8 cellular contexts compared by ENCODE assay signal in genomic region chr3:194632211-194632982, GRCh38. TPM values are rescaled to one million over a fixed set of nuclear protein-coding genes. Genes with fewer than 3 reads are reported as not detected.
DNase-seq lines count a peak whose midpoint lies in the region; ATAC-seq lines count a peak whose summit lies in the region.

No MANE protein-coding gene starts in this region.

- peak overlapping the region; percentile 69 for H3K27ac ChIP-seq in right cardiac atrium (ENCODE audit: low read length)

- peaks cover 12% of the 10 kb centered on the region for H3K4me1 Mint-ChIP-seq in activated naive CD8-positive, alpha-beta T cell treated with anti-CD3 and anti-CD28 coated beads for 36 hours

- H3K27me3 ChIP-seq in right cardiac atrium (ENCODE audit: control insufficient read depth, insufficient read depth) = no peaks in the 10 kb centered on the region
- H3K27me3 ChIP-seq in skeletal muscle satellite cell (ENCODE audit: control insufficient read depth, insufficient read depth, low read length) = no peaks in the 10 kb centered on the region

- H3K4me3 ChIP-seq in right cardiac atrium (ENCODE audit: low read length) (peak overlapping the region; percentile 64), skeletal muscle satellite cell (ENCODE audit: low read length) (peak overlapping the region; percentile 89)

- DNase-seq in DMS53 (lab: John Stamatoyannopoulos, UW) (peak; percentile 65), DMS53 treated with DMSO at 0.1 percent for 48 hours (lab: John Stamatoyannopoulos, UW; ENCODE audit: unreplicated experiment) (no peak), HuH-7.5 (ENCODE audit: low spot score) (peak; percentile 49), right cardiac atrium (peak; percentile 65 to 77 (median 72)), cerebellar nuclear complex (lab: John Stamatoyannopoulos, UW) (no peak)
- DNase-seq in activated naive CD8-positive, alpha-beta T cell treated with anti-CD3 and anti-CD28 coated beads for 36 hours = peak; percentile 10
- DNase-seq in activated CD4-positive, CD25-positive, alpha-beta regulatory T cell treated with anti-CD3 and anti-CD28 coated beads, Interleukin-2, amount 50 U/mL, for 72 hours = no peak

- H3K9me3 ChIP-seq in right cardiac atrium (ENCODE audit: control insufficient read depth, low read length) (no peaks in the 10 kb centered on the region), skeletal muscle satellite cell (replicated peaks; ENCODE audit: low read length) (no peaks in the 10 kb centered on the region)

- H3K9me3 Mint-ChIP-seq in activated naive CD8-positive, alpha-beta T cell treated with anti-CD3 and anti-CD28 coated beads for 36 hours = no peaks in the 10 kb centered on the region

- peaks cover 5% of the 10 kb centered on the region for H3K4me1 ChIP-seq in right cardiac atrium (ENCODE audit: control insufficient read depth, insufficient read depth, low read length)
- peaks cover 16% of the 10 kb centered on the region for H3K4me1 ChIP-seq in skeletal muscle satellite cell (ENCODE audit: control insufficient read depth, insufficient read depth, low read length)

- H3K4me2 ChIP-seq in skeletal muscle satellite cell (ENCODE audit: low read length) = peak overlapping the region; percentile 97

- H3K4me3 Mint-ChIP-seq in activated naive CD8-positive, alpha-beta T cell treated with anti-CD3 and anti-CD28 coated beads for 36 hours = peak overlapping the region; percentile 84

- peak; percentile 29 to 63 for ATAC-seq in right cardiac atrium

- H3K36me3 ChIP-seq in skeletal muscle satellite cell (ENCODE audit: insufficient read depth, low read length) = peaks cover 33% of the 10 kb centered on the region

- no peaks in the 10 kb centered on the region for H3K27me3 Mint-ChIP-seq in activated naive CD8-positive, alpha-beta T cell treated with anti-CD3 and anti-CD28 coated beads for 36 hours

- intact Hi-C loops in right cardiac atrium (cut with DNase I) = no loop called here

- H3K9ac ChIP-seq in skeletal muscle satellite cell (ENCODE audit: low read depth, low read length) = peak overlapping the region; percentile 82

- H3K27ac Mint-ChIP-seq in activated naive CD8-positive, alpha-beta T cell treated with anti-CD3 and anti-CD28 coated beads for 36 hours = no peak overlapping the region

- H3K36me3 Mint-ChIP-seq in activated naive CD8-positive, alpha-beta T cell treated with anti-CD3 and anti-CD28 coated beads for 36 hours = no peaks in the 10 kb centered on the region

- WGBS in right cardiac atrium = 43% methylated on average over 17 of the region's 17 CpGs

RNA-seq across cellular contexts. Expression of gene TMEM44, which starts 0.8 kb away (rescaled TPM):
- total RNA-seq in activated naive CD8-positive, alpha-beta T cell treated with anti-CD3 and anti-CD28 coated beads for 36 hours = 1 to 10 TPM; 3.0 to 4.4 TPM
- 10 to 100 TPM in 1 of 4 donors, 1 to 10 TPM in 3; 5.1 to 11.3 (median 8.5) TPM for total RNA-seq in right cardiac atrium
- 7.6 TPM for polyA plus RNA-seq in right cardiac atrium
- 12.5 and 15.2 TPM in 2 replicates for total RNA-seq in skeletal muscle satellite cell (2012; rRNA removed)

RNA-seq across cellular contexts. Expression of gene LSG1, which starts 39.6 kb away (rescaled TPM):
- total RNA-seq in activated naive CD8-positive, alpha-beta T cell treated with anti-CD3 and anti-CD28 coated beads for 36 hours = 10 to 100 TPM; 50.6 to 56.6 TPM
- 10 to 100 TPM; 15.8 to 23.4 (median 18.9) TPM for total RNA-seq in right cardiac atrium
- polyA plus RNA-seq in right cardiac atrium = 12.1 TPM
- total RNA-seq in skeletal muscle satellite cell (2012; rRNA removed) = 36.5 and 40.6 TPM in 2 replicates

RNA-seq across cellular contexts. Expression of gene FAM43A, which starts 53.3 kb away (rescaled TPM):
- 1 to 10 TPM; 3.8 to 4.1 TPM for total RNA-seq in activated naive CD8-positive, alpha-beta T cell treated with anti-CD3 and anti-CD28 coated beads for 36 hours
- total RNA-seq in right cardiac atrium = 1 to 10 TPM; 4.5 to 8.6 (median 6.5) TPM
- 8.8 TPM for polyA plus RNA-seq in right cardiac atrium
- 2.3 and 3.5 TPM in 2 replicates for total RNA-seq in skeletal muscle satellite cell (2012; rRNA removed)

Comparison
In these comparisons a context has a peak if more than half of its experiments do, and no peak if none do; other contexts are left out.
1. DNase-seq: peak in DMS53 (single experiment), HuH-7.5 (single experiment), activated naive CD8-positive, alpha-beta T cell treated with anti-CD3 and anti-CD28 coated beads for 36 hours (single experiment) and right cardiac atrium (3 of 3); none in DMS53 treated with DMSO at 0.1 percent for 48 hours (single experiment), activated CD4-positive, CD25-positive, alpha-beta regulatory T cell treated with anti-CD3 and anti-CD28 coated beads, Interleukin-2, amount 50 U/mL, for 72 hours (single experiment) and cerebellar nuclear complex (0 of 2).